19 cellular contexts compared by ENCODE assay signal in the genomic region with DNA sequence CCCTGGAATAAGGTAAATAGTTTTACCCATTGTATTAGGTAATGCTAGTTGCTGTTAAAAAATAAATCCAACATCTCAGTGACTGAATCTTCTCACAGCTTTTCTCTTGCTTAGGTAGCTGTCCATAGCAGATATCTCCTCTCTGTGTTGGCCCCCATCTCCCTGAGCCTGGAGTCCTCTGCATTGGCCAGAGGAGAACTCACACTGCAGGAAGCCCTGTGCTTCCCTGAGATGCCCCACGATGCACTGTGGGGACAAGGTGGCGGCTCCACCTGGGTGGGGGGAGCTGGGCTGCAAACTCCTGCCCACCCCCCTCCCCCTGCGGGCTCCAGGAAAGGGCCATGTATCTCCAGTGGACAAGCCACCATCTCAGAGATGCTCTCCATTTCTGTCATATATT.
"Had no signal": no experiment of that assay in that cellular context is flagged by ENCODE, and none has a peak within 500 bp of the region (broad histone marks: within the 10 kb centered on the region; RNA-seq: fewer than 3 reads in every experiment).

No MANE protein-coding gene starts in this region.

- H3K27ac ChIP-seq: epithelial cell of prostate, gastroesophageal sphincter, heart left ventricle, hepatocyte, left ventricle myocardium inferior, lower lobe of right lung had no signal

- H3K9me3 ChIP-seq: lower lobe of right lung had no signal

- DNase-seq: central memory CD4-positive, alpha-beta T cell; cortex of kidney; effector CD8-positive, alpha-beta T cell; effector memory CD8-positive, alpha-beta T cell; erythroblast; foreskin melanocyte; heart left ventricle; hypothalamus; immature natural killer cell; left colon; left ventricle myocardium inferior; lower lobe of right lung; mesenchymal stem cell; midbrain had no signal

- H3K36me3 ChIP-seq: gastroesophageal sphincter, heart left ventricle, left ventricle myocardium inferior, lower lobe of right lung had no signal

- H3K4me3 ChIP-seq: gastroesophageal sphincter, heart left ventricle, hepatocyte, left ventricle myocardium inferior, lower lobe of right lung had no signal

- H3K27me3 ChIP-seq: hepatocyte had no signal

- H3K4me1 ChIP-seq: gastroesophageal sphincter, heart left ventricle, left ventricle myocardium inferior, lower lobe of right lung had no signal

- ATAC-seq: effector memory CD8-positive, alpha-beta T cell; esophagus mucosa; gastroesophageal sphincter; heart left ventricle; left colon; left lobe of liver; lower lobe of right lung had no signal
